Comparison of ENCODE assay signal across 1 cellular context in genomic region chr3:108221911-108222812, GRCh38.
TF ChIP-seq lines count a peak whose summit lies in the region.

A gene with protein sequence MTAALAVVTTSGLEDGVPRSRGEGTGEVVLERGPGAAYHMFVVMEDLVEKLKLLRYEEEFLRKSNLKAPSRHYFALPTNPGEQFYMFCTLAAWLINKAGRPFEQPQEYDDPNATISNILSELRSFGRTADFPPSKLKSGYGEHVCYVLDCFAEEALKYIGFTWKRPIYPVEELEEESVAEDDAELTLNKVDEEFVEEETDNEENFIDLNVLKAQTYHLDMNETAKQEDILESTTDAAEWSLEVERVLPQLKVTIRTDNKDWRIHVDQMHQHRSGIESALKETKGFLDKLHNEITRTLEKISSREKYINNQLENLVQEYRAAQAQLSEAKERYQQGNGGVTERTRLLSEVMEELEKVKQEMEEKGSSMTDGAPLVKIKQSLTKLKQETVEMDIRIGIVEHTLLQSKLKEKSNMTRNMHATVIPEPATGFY (minus strand): TSS chr3:108222424. CDS start chr3:108222322, 102 bp downstream.

TF ChIP-seq in K562, 482 proteins besides CTCF, POLR2A, EP300 and RAD21 (continued from another document and continues in another):
- TF ChIP-seq POU5F1 (IDR thresholded peaks at IDR 0.05; ENCODE audit: borderline replicate concordance, low read depth, low read length, partially characterized antibody) (no peak), EWSR1 (IDR thresholded peaks at IDR 0.05; ENCODE audit: borderline replicate concordance, low read depth, partially characterized antibody) (no peak), SIN3B (IDR thresholded peaks at IDR 0.05; ENCODE audit: low read depth) (no peak), CBFA2T2 (conservative IDR thresholded peaks at IDR 0.05) (no peak), RFX5 (IDR thresholded peaks at IDR 0.05; ENCODE audit: low read depth, low read length) (peak; percentile 90), ZNF134 (CRISPR knock-in tag; conservative IDR thresholded peaks at IDR 0.05) (no peak), DDX20 (tag; IDR thresholded peaks at IDR 0.05; ENCODE audit: low read depth) (no peak), KDM4B (IDR thresholded peaks at IDR 0.05; ENCODE audit: borderline replicate concordance in 2 of 2, low read depth in 1 of 2) (no peak), ZNF408 (CRISPR knock-in tag; IDR thresholded peaks at IDR 0.05; ENCODE audit: low read depth) (no peak), FOXM1 (IDR thresholded peaks at IDR 0.05; ENCODE audit: low read depth) (no peak), FOXM1 (CRISPR knock-in tag; IDR thresholded peaks at IDR 0.05; ENCODE audit: low read depth) (no peak), HOXB6 (CRISPR knock-in tag; IDR thresholded peaks at IDR 0.05; ENCODE audit: borderline replicate concordance) (no peak), PURB (CRISPR knock-in tag; IDR thresholded peaks at IDR 0.05; ENCODE audit: low read depth) (no peak), NCOA4 (IDR thresholded peaks at IDR 0.05; ENCODE audit: partially characterized antibody) (no peak), TEAD2 (tag; IDR thresholded peaks at IDR 0.05) (no peak), HDAC1 (IDR thresholded peaks at IDR 0.05) (peak in 1 of 2 experiments; percentile 78; a peak in 2 of 4 replicates), DMBX1 (CRISPR knock-in tag; IDR thresholded peaks at IDR 0.05; ENCODE audit: borderline replicate concordance) (no peak), CREBBP (IDR thresholded peaks at IDR 0.05; ENCODE audit: low read depth, low read length) (no peak), HMG20B (CRISPR knock-in tag; IDR thresholded peaks at IDR 0.05) (no peak), RBM22 (IDR thresholded peaks at IDR 0.05; ENCODE audit: low read depth, low read length, poor library complexity, severe bottlenecking) (peak; percentile 61), ZHX1 (conservative IDR thresholded peaks at IDR 0.05; ENCODE audit: low read length) (no peak), SIN3A (IDR thresholded peaks at IDR 0.05; ENCODE audit: borderline replicate concordance in 2 of 2, control insufficient read depth in 1 of 2, low read depth in 2 of 2, low read length in 2 of 2) (peak in 1 of 2 experiments; percentile 37; a peak in 1 of 4 replicates), FOXK2 (conservative IDR thresholded peaks at IDR 0.05 in 1 of 2, IDR thresholded peaks at IDR 0.05 in 1 of 2; ENCODE audit: low read depth in 2 of 2) (no peak), ZNF316 (IDR thresholded peaks at IDR 0.05) (no peak), ZNF41 (CRISPR knock-in tag; conservative IDR thresholded peaks at IDR 0.05) (no peak), BACH1 (tag; IDR thresholded peaks at IDR 0.05) (no peak; the same call in 1 of the 2 replicates), JUND (IDR thresholded peaks at IDR 0.05; ENCODE audit: borderline replicate concordance, low read depth, low read length) (peak; percentile 92), JUND (tag; IDR thresholded peaks at IDR 0.05; ENCODE audit: borderline replicate concordance, low read depth, low read length) (peak; percentile 84; the same call in 2 of the 3 replicates), LCOR (CRISPR knock-in tag; IDR thresholded peaks at IDR 0.05) (no peak), ERF (CRISPR knock-in tag; IDR thresholded peaks at IDR 0.05) (0 out of 2 replicates have a peak, but pooled peaks have one; percentile 50), HDGF (IDR thresholded peaks at IDR 0.05) (no peak), SRF (CRISPR knock-in tag; IDR thresholded peaks at IDR 0.05) (no peak), CXXC5 (CRISPR knock-in tag; IDR thresholded peaks at IDR 0.05) (peak; percentile 55), CCNT2 (IDR thresholded peaks at IDR 0.05; ENCODE audit: borderline replicate concordance, extremely low read depth, insufficient read length, low read depth, low read length) (no peak), NR1H2 (CRISPR knock-in tag; IDR thresholded peaks at IDR 0.05) (no peak), HDAC8 (tag; IDR thresholded peaks at IDR 0.05) (0 out of 2 replicates have a peak, but pooled peaks have one; percentile 43), ZNF75A (CRISPR knock-in tag; IDR thresholded peaks at IDR 0.05) (no peak), CEBPZ (IDR thresholded peaks at IDR 0.05; ENCODE audit: borderline replicate concordance, low read depth, low read length) (no peak), ZNF583 (CRISPR knock-in tag; IDR thresholded peaks at IDR 0.05) (no peak), ZNF124 (CRISPR knock-in tag; IDR thresholded peaks at IDR 0.05) (no peak), ZNF699 (CRISPR knock-in tag; IDR thresholded peaks at IDR 0.05; ENCODE audit: insufficient replicate concordance) (no peak), TAF1 (IDR thresholded peaks at IDR 0.05; ENCODE audit: control insufficient read depth, extremely low read depth, insufficient read depth, low read length, severe bottlenecking) (peak; percentile 65), MCM7 (IDR thresholded peaks at IDR 0.05) (no peak)
- TF ChIP-seq, protein P1, sequence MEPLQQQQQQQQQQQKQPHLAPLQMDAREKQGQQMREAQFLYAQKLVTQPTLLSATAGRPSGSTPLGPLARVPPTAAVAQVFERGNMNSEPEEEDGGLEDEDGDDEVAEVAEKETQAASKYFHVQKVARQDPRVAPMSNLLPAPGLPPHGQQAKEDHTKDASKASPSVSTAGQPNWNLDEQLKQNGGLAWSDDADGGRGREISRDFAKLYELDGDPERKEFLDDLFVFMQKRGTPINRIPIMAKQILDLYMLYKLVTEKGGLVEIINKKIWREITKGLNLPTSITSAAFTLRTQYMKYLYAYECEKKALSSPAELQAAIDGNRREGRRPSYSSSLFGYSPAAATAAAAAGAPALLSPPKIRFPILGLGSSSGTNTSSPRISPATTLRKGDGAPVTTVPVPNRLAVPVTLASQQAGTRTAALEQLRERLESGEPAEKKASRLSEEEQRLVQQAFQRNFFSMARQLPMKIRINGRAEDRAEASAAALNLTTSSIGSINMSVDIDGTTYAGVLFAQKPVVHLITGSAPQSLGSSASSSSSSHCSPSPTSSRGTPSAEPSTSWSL (CRISPR knock-in tag; IDR thresholded peaks at IDR 0.05; ENCODE audit: borderline replicate concordance) = no peak
- TF ChIP-seq, protein P2, sequence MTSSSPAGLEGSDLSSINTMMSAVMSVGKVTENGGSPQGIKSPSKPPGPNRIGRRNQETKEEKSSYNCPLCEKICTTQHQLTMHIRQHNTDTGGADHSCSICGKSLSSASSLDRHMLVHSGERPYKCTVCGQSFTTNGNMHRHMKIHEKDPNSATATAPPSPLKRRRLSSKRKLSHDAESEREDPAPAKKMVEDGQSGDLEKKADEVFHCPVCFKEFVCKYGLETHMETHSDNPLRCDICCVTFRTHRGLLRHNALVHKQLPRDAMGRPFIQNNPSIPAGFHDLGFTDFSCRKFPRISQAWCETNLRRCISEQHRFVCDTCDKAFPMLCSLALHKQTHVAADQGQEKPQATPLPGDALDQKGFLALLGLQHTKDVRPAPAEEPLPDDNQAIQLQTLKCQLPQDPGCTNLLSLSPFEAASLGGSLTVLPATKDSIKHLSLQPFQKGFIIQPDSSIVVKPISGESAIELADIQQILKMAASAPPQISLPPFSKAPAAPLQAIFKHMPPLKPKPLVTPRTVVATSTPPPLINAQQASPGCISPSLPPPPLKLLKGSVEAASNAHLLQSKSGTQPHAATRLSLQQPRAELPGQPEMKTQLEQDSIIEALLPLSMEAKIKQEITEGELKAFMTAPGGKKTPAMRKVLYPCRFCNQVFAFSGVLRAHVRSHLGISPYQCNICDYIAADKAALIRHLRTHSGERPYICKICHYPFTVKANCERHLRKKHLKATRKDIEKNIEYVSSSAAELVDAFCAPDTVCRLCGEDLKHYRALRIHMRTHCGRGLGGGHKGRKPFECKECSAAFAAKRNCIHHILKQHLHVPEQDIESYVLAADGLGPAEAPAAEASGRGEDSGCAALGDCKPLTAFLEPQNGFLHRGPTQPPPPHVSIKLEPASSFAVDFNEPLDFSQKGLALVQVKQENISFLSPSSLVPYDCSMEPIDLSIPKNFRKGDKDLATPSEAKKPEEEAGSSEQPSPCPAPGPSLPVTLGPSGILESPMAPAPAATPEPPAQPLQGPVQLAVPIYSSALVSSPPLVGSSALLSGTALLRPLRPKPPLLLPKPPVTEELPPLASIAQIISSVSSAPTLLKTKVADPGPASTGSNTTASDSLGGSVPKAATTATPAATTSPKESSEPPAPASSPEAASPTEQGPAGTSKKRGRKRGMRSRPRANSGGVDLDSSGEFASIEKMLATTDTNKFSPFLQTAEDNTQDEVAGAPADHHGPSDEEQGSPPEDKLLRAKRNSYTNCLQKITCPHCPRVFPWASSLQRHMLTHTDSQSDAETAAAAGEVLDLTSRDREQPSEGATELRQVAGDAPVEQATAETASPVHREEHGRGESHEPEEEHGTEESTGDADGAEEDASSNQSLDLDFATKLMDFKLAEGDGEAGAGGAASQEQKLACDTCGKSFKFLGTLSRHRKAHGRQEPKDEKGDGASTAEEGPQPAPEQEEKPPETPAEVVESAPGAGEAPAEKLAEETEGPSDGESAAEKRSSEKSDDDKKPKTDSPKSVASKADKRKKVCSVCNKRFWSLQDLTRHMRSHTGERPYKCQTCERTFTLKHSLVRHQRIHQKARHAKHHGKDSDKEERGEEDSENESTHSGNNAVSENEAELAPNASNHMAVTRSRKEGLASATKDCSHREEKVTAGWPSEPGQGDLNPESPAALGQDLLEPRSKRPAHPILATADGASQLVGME (CRISPR knock-in tag; IDR thresholded peaks at IDR 0.05) = peak; percentile 48; the same call in 1 of the 2 replicates
- TF ChIP-seq, protein P3, sequence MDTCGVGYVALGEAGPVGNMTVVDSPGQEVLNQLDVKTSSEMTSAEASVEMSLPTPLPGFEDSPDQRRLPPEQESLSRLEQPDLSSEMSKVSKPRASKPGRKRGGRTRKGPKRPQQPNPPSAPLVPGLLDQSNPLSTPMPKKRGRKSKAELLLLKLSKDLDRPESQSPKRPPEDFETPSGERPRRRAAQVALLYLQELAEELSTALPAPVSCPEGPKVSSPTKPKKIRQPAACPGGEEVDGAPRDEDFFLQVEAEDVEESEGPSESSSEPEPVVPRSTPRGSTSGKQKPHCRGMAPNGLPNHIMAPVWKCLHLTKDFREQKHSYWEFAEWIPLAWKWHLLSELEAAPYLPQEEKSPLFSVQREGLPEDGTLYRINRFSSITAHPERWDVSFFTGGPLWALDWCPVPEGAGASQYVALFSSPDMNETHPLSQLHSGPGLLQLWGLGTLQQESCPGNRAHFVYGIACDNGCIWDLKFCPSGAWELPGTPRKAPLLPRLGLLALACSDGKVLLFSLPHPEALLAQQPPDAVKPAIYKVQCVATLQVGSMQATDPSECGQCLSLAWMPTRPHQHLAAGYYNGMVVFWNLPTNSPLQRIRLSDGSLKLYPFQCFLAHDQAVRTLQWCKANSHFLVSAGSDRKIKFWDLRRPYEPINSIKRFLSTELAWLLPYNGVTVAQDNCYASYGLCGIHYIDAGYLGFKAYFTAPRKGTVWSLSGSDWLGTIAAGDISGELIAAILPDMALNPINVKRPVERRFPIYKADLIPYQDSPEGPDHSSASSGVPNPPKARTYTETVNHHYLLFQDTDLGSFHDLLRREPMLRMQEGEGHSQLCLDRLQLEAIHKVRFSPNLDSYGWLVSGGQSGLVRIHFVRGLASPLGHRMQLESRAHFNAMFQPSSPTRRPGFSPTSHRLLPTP (IDR thresholded peaks at IDR 0.05; ENCODE audit: borderline replicate concordance, extremely low read depth, insufficient read length) = no peak
- TF ChIP-seq, protein P4, sequence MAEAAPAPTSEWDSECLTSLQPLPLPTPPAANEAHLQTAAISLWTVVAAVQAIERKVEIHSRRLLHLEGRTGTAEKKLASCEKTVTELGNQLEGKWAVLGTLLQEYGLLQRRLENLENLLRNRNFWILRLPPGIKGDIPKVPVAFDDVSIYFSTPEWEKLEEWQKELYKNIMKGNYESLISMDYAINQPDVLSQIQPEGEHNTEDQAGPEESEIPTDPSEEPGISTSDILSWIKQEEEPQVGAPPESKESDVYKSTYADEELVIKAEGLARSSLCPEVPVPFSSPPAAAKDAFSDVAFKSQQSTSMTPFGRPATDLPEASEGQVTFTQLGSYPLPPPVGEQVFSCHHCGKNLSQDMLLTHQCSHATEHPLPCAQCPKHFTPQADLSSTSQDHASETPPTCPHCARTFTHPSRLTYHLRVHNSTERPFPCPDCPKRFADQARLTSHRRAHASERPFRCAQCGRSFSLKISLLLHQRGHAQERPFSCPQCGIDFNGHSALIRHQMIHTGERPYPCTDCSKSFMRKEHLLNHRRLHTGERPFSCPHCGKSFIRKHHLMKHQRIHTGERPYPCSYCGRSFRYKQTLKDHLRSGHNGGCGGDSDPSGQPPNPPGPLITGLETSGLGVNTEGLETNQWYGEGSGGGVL (CRISPR knock-in tag; IDR thresholded peaks at IDR 0.05) = no peak
